Comparison of ENCODE assay signal across 11 cellular contexts in the genomic region with DNA sequence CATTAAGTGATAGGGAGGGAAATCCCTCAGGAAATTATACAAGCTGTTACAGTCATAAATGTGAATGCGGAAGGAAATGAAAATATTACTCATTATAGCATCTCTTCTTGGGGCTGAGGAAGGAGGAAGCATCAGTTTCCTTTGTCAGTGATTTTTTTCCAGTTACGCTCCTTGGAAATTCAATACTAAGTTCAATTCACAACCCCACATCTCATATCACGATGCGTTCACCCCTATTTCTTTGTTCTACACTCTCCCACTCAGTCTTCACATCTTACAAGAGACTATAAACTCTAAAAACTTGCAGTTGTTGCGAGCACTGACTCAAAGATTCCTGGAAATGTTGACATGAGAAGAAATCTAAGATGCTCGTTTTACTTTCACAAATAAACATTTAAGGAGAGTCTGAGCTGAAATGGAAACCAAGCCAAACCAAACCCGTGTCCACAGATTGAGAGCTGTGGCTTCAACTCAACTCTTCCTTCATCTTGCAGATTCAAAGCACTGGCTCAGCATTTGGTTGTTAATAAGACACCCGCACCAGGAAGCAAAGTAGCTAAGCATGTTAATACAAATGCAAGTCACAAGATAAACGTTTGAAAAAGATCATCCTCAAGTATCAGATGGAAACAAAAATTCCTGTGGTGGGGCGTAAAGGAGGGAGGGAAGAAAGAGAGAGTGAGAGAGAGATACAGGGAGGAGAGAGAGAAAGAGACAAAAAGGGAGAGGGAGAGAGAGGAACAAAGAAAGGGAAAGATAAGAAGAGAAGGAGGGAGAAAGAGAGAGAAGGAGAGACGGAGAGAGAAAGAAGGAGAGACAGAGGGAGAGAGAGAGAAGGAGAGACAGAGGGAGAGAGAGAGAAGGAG.
DNase-seq lines count a peak whose midpoint lies in the region; ATAC-seq and TF ChIP-seq lines count a peak whose summit lies in the region.
"Had no signal": no experiment of that assay in that cellular context is flagged by ENCODE, and none has a peak within 500 bp of the region (broad histone marks: within the 10 kb centered on the region; RNA-seq: fewer than 3 reads in every experiment).

No MANE protein-coding gene starts in this region.

- H3K27me3 ChIP-seq in HUES48 (ENCODE audit: control insufficient read depth, insufficient read depth, low read length) (no peaks in the 10 kb centered on the region), muscle layer of duodenum (ENCODE audit: low read depth, low read length) (no peaks in the 10 kb centered on the region)

- no peaks in the 10 kb centered on the region for H3K36me3 ChIP-seq in HUES48 (ENCODE audit: control insufficient read depth, insufficient read depth, low read length)
- H3K36me3 ChIP-seq in muscle layer of duodenum (ENCODE audit: control insufficient read depth in 1 of 2, insufficient read depth in 2 of 2, low read length in 2 of 2): no peaks in the 10 kb centered on the region

- no peaks in the 10 kb centered on the region for H3K9me3 ChIP-seq in HUES48 (ENCODE audit: control insufficient read depth, insufficient read depth, low read length)
- H3K9me3 ChIP-seq in muscle layer of duodenum (ENCODE audit: control insufficient read depth in 1 of 2, low read length in 2 of 2): no peaks in the 10 kb centered on the region

- H3K27ac ChIP-seq in HUES48 (ENCODE audit: low read depth, low read length) (peak overlapping the region; percentile 40), muscle layer of duodenum (ENCODE audit: low read length) (peak overlapping the region; percentile 55)

- H3K4me3 ChIP-seq in HUES48 (ENCODE audit: low read depth, low read length) (no peak overlapping the region), choroid plexus epithelial cell (ENCODE audit: low read depth, low read length) (peak overlapping the region; percentile 9), muscle layer of duodenum (ENCODE audit: low read depth in 1 of 2, low read length in 2 of 2) (no peak overlapping the region)

- no peak for TF ChIP-seq CTCF in choroid plexus epithelial cell (conservative IDR thresholded peaks at IDR 0.05; ENCODE audit: low read depth, low read length)

- peaks cover 26% of the 10 kb centered on the region for H3K4me1 ChIP-seq in HUES48 (ENCODE audit: control insufficient read depth, insufficient read depth, low read length)
- H3K4me1 ChIP-seq in muscle layer of duodenum (ENCODE audit: control insufficient read depth in 1 of 2, insufficient read depth in 2 of 2, low read length in 2 of 2): peaks cover 18 to 31% of the 10 kb centered on the region in 2 donors

- no peak overlapping the region for H3K9ac ChIP-seq in HUES48 (ENCODE audit: low read depth, low read length)

- no peak for ATAC-seq in GM19395 (IDR thresholded peaks at IDR 0.05; ENCODE audit: unreplicated experiment)
- ATAC-seq in HG03108 (IDR thresholded peaks at IDR 0.05; ENCODE audit: unreplicated experiment): no peak

- DNase-seq in AG08395 (ENCODE audit: low spot score) (peak; percentile 38), choroid plexus epithelial cell (ENCODE audit: low read depth) (peak; percentile 90), iPS-NIHi7 (ENCODE audit: extremely low spot score) (no peak), LoVo (ENCODE audit: low spot score) (no peak)
- DNase-seq: anterior cingulate cortex, RPMI8226, substantia nigra had no signal

Comparison
In these comparisons a context has a peak if more than half of its experiments do, and no peak if none do; other contexts are left out.
1. DNase-seq: peak in AG08395 (single experiment) and choroid plexus epithelial cell (single experiment); none in iPS-NIHi7 (single experiment) and LoVo (single experiment).